ENCODE assay signal across 8 cellular contexts in genomic region chr14:49893309-49894213, GRCh38. TPM values are rescaled to one million over a fixed set of nuclear protein-coding genes. Genes with fewer than 3 reads are reported as not detected.
DNase-seq lines count a peak whose midpoint lies in the region; ATAC-seq and TF ChIP-seq lines count a peak whose summit lies in the region.

No MANE protein-coding gene starts in this region.

- peaks cover 20% of the 10 kb centered on the region for H3K4me1 ChIP-seq in SJSA1 (replicated peaks)
- H3K4me1 ChIP-seq in right atrium auricular region, result peaks cover 0 to 49% of the 10 kb centered on the region in 2 donors

- peaks cover 27% of the 10 kb centered on the region for H3K4me1 Mint-ChIP-seq in activated naive CD8-positive, alpha-beta T cell (ENCODE audit: low read depth)

- H3K9me3 ChIP-seq in SJSA1 (replicated peaks) (no peaks in the 10 kb centered on the region), right atrium auricular region (no peaks in the 10 kb centered on the region)

- peak overlapping the region; percentile 98 for H3K27ac ChIP-seq in SJSA1
- H3K27ac ChIP-seq in right atrium auricular region, result peak overlapping the region; percentile 100

- H3K4me3 ChIP-seq in SJSA1 (peak overlapping the region; percentile 95), right atrium auricular region (peak overlapping the region; percentile 99 to 100), skeletal muscle cell (ENCODE audit: low read depth, low read length) (peak overlapping the region; percentile 92)

- no peaks in the 10 kb centered on the region for H3K27me3 ChIP-seq in SJSA1 (replicated peaks)
- H3K27me3 ChIP-seq in right atrium auricular region, result no peaks in the 10 kb centered on the region

- peak; percentile 58 for DNase-seq in AG08395 (ENCODE audit: low spot score)
- peak; percentile 60 to 62 for DNase-seq in SJSA1 (ENCODE audit: low read depth in 1 of 2, low spot score in 2 of 2)
- DNase-seq in right atrium auricular region (ENCODE audit: low spot score), result peak; percentile 66
- DNase-seq in skeletal muscle cell (ENCODE audit: low read depth), result no peak
- DNase-seq in epidermal melanocyte (ENCODE audit: insufficient read length, low spot score), result no peak

- H3K27me3 Mint-ChIP-seq in activated naive CD8-positive, alpha-beta T cell, result no peaks in the 10 kb centered on the region

- TF ChIP-seq CTCF in right atrium auricular region (IDR thresholded peaks at IDR 0.05), result no peak

- peak overlapping the region; percentile 100 for H3K4me3 Mint-ChIP-seq in activated naive CD8-positive, alpha-beta T cell

- ATAC-seq in GM18873 (IDR thresholded peaks at IDR 0.05; ENCODE audit: low FRiP score, unreplicated experiment) (peak; percentile 31), HG03135 (IDR thresholded peaks at IDR 0.05; ENCODE audit: unreplicated experiment) (peak; percentile 52)

- peak overlapping the region; percentile 100 for H3K27ac Mint-ChIP-seq in activated naive CD8-positive, alpha-beta T cell

- peaks cover 36% of the 10 kb centered on the region for H3K36me3 Mint-ChIP-seq in activated naive CD8-positive, alpha-beta T cell

- no peaks in the 10 kb centered on the region for H3K9me3 Mint-ChIP-seq in activated naive CD8-positive, alpha-beta T cell (ENCODE audit: low read depth)

- H3K36me3 ChIP-seq in SJSA1, result peaks cover 43% of the 10 kb centered on the region
- H3K36me3 ChIP-seq in right atrium auricular region, result peaks cover 21% of the 10 kb centered on the region

RNA-seq across cellular contexts. Expression of gene ARF6, which starts 0.7 kb away (rescaled TPM):
- total RNA-seq in SJSA1 (2014; rRNA removed; shearing (Covaris generic)), result 60.9 and 61.2 TPM in 2 replicates
- 10 to 100 TPM; 21.4 to 25.1 TPM for total RNA-seq in right atrium auricular region

RNA-seq across cellular contexts. Expression of gene NEMF, which starts 41.0 kb away (rescaled TPM):
- total RNA-seq in SJSA1 (2014; rRNA removed; shearing (Covaris generic)), result 30.4 and 42.7 TPM in 2 replicates
- total RNA-seq in right atrium auricular region, result 10 to 100 TPM; 43.9 to 45.2 TPM

Comparison
In these comparisons a context has a peak if more than half of its experiments do, and no peak if none do; other contexts are left out.
1. DNase-seq: peak in AG08395 (single experiment), SJSA1 (2 of 2) and right atrium auricular region (single experiment); none in skeletal muscle cell (single experiment) and epidermal melanocyte (single experiment).
2. Peak in every context shown above with its lines, with median percentiles within 50 percentile points of each other: H3K4me3 ChIP-seq.